In the genomic region with DNA sequence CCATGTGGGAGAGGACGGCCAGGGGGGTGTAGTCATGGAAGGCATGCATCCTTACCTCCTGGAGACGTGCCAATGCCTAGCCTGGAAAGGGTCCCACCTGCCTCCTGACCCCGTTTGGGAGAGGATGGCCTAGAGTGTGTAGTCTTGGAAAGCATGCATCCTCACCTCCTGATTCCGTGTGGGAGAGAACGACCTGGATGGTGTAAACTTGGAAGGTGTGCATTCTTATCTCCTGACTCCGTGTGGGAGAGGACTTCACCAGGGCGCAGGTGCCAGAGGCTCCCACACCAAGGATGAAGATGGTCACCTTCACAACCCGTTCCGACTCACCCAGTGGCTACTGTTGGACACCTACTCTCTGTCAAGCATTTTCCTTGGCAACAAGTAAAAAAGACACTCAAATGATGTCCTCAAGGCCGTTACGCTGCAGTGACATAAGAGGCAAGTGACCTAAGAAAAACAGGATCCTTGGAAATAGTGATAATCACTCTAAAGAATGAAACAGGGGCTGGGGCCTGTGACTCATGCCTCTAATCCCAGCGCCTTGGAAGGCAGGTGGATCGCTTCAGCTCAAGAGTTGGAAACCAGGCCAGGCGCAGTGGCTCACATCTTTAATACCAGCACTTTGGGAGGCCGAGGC, we compare ENCODE assay signal across 17 cellular contexts. TPM values are rescaled to one million over a fixed set of nuclear protein-coding genes. Genes with fewer than 3 reads are reported as not detected.
DNase-seq lines count a peak whose midpoint lies in the region; ATAC-seq, FAIRE-seq and TF ChIP-seq lines count a peak whose summit lies in the region.
"Had no signal": no experiment of that assay in that cellular context is flagged by ENCODE, and none has a peak within 500 bp of the region (broad histone marks: within the 10 kb centered on the region; RNA-seq: fewer than 3 reads in every experiment).

No MANE protein-coding gene starts in this region.

- DNase-seq in Caki2 (ENCODE audit: low read depth) (peak; percentile 52), RWPE2 (ENCODE audit: low spot score) (no peak), foreskin keratinocyte (peak; percentile 57 to 78), posterior vena cava (ENCODE audit: low spot score) (peak; percentile 67), NCI-H146 (lab: John Stamatoyannopoulos, UW) (no peak), H54 (ENCODE audit: insufficient read length, low spot score) (no peak), MV-4-11 (lab: John Stamatoyannopoulos, UW) (no peak)
- no peak for DNase-seq in stimulated activated CD8-positive, alpha-beta memory T cell treated with anti-CD3 and anti-CD28 coated beads, Interleukin-4, amount 100 ng/mL, for 48 hours
- DNase-seq: CD8-positive, alpha-beta T cell; COR-L47; GM23248; H7 had no signal

- in situ Hi-C loops in Caki2 (cut with HindIII; ENCODE audit: low pct_unique_long_range_greater_than_20kb, low sequenced_read_pairs), result no loop called here

- intact Hi-C loops in posterior vena cava (cut with DNase I), result no loop called here

- no peaks in the 10 kb centered on the region for H3K36me3 ChIP-seq in RWPE2 (ENCODE audit: low read depth)

- no peak for TF ChIP-seq POLR2A in H54 (IDR thresholded peaks at IDR 0.05; ENCODE audit: low read depth, low read length)

- TF ChIP-seq CTCF in RWPE2 (IDR thresholded peaks at IDR 0.05; ENCODE audit: poor library complexity, severe bottlenecking) (no peak), foreskin keratinocyte (conservative IDR thresholded peaks at IDR 0.05) (no peak)

- H3K27ac ChIP-seq in RWPE2 (ENCODE audit: poor library complexity, severe bottlenecking) (no peak overlapping the region), foreskin keratinocyte (no peak overlapping the region)
- H3K27ac ChIP-seq: 22Rv1, GM23248 had no signal

- ATAC-seq in RWPE2 (ENCODE audit: low read depth) (peak; percentile 24; the same call in 1 of the 3 replicates), foreskin keratinocyte (peak; percentile 54)
- ATAC-seq: CD8-positive, alpha-beta T cell had no signal

- H3K9me3 ChIP-seq in RWPE2 (ENCODE audit: severe bottlenecking), result no peaks in the 10 kb centered on the region

- H3K4me3 ChIP-seq in RWPE2 (ENCODE audit: severe bottlenecking), result no peak overlapping the region
- H3K4me3 ChIP-seq: GM23248 had no signal

- no peak for FAIRE-seq in H54 (lab: Jason Lieb, UNC)

- H3K4me1 ChIP-seq in RWPE2 (ENCODE audit: insufficient read depth, poor library complexity, severe bottlenecking) (peaks cover 13% of the 10 kb centered on the region), foreskin keratinocyte (peaks cover 22% of the 10 kb centered on the region)

- H3K27me3 ChIP-seq in RWPE2 (ENCODE audit: insufficient read depth, poor library complexity, severe bottlenecking), result no peaks in the 10 kb centered on the region
- no peaks in the 10 kb centered on the region for H3K27me3 ChIP-seq in foreskin keratinocyte

RNA-seq across cellular contexts. Expression of gene FZD10, which starts 37.5 kb away (rescaled TPM):
- total RNA-seq in Caki2 (2014; rRNA removed; shearing (Covaris generic); ENCODE audit: low replicate concordance), result not detected in 2 replicates
- total RNA-seq in foreskin keratinocyte, result 4.4 and 8.2 TPM in 2 replicates
- 2.9 and 4.8 TPM in 2 replicates for polyA plus RNA-seq in foreskin keratinocyte
- 1 to 10 TPM in 1 of 2 donors, under 1 TPM in 1; 0.51 to 1.1 TPM for total RNA-seq in posterior vena cava
- total RNA-seq: A673; CD8-positive, alpha-beta T cell; GM23248; HT-29 had no signal
- polyA plus RNA-seq: BJ, CD14-positive monocyte, GM23248 had no signal

Comparison
In these comparisons a context has a peak if more than half of its experiments do, and no peak if none do; other contexts are left out.
1. DNase-seq: peak in Caki2 (single experiment), foreskin keratinocyte (2 of 2) and posterior vena cava (single experiment); none in RWPE2 (single experiment), NCI-H146 (single experiment), stimulated activated CD8-positive, alpha-beta memory T cell treated with anti-CD3 and anti-CD28 coated beads, Interleukin-4, amount 100 ng/mL, for 48 hours (single experiment), H54 (single experiment) and MV-4-11 (single experiment).